In the genomic region with DNA sequence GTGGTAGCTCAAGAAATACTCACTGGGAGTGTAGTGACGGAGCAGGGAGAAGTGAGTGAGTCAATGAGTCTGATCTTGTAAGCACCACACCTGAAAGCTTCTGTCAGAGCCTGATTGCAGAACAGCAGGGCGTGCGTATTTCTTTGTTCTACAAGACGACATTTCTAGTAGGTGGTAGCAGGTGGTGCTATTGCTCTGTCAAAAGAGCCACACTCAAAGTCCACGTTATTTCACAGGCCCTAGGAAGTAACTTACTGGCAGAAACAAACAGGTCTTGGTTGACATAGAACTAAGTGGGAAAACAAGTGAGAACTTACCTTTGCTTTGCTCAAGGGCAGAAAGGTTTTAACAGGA, we compare ENCODE assay signal across 1 cellular context.
A peak's percentile ranks its signal among the peaks of the same experiment; 100 is the strongest.
TF ChIP-seq lines count a peak whose summit lies in the region.

No MANE protein-coding gene starts in this region.

TF ChIP-seq in HepG2, 621 proteins besides CTCF, POLR2A, EP300 and RAD21 (continued from another document and continues in another):
- TF ChIP-seq TFE3 (CRISPR knock-in tag; IDR thresholded peaks at IDR 0.05) (no peak), NFIB (CRISPR knock-in tag; IDR thresholded peaks at IDR 0.05; ENCODE audit: borderline replicate concordance) (no peak), CC2D1A (CRISPR knock-in tag; IDR thresholded peaks at IDR 0.05) (no peak), CEBPB (IDR thresholded peaks at IDR 0.05; ENCODE audit: borderline replicate concordance, low read depth, low read length) (no peak), ADNP (CRISPR knock-in tag; IDR thresholded peaks at IDR 0.05) (no peak), ZFP41 (CRISPR knock-in tag; IDR thresholded peaks at IDR 0.05; ENCODE audit: borderline replicate concordance) (no peak), FOXM1 (CRISPR knock-in tag; IDR thresholded peaks at IDR 0.05) (no peak), ZNF207 (IDR thresholded peaks at IDR 0.05; ENCODE audit: borderline replicate concordance) (no peak), SOX6 (IDR thresholded peaks at IDR 0.05) (no peak), SOX6 (CRISPR knock-in tag; IDR thresholded peaks at IDR 0.05) (peak; percentile 57), ZBTB43 (CRISPR knock-in tag; conservative IDR thresholded peaks at IDR 0.05) (no peak), ZKSCAN1 (IDR thresholded peaks at IDR 0.05; ENCODE audit: low read length) (no peak), ZNF407 (CRISPR knock-in tag; IDR thresholded peaks at IDR 0.05; ENCODE audit: not compliant biosample characterization) (no peak), CEBPG (CRISPR knock-in tag; IDR thresholded peaks at IDR 0.05) (peak; percentile 59), TFDP2 (CRISPR knock-in tag; IDR thresholded peaks at IDR 0.05) (no peak), ONECUT2 (CRISPR knock-in tag; IDR thresholded peaks at IDR 0.05) (no peak), SMC3 (IDR thresholded peaks at IDR 0.05; ENCODE audit: low read length) (peak; percentile 56; the same call in 1 of the 2 replicates), GATAD1 (CRISPR knock-in tag; IDR thresholded peaks at IDR 0.05) (no peak), ZNF782 (CRISPR knock-in tag; IDR thresholded peaks at IDR 0.05; ENCODE audit: borderline replicate concordance) (no peak), ATAD3A (CRISPR knock-in tag; IDR thresholded peaks at IDR 0.05) (no peak), HNF4G (IDR thresholded peaks at IDR 0.05; ENCODE audit: borderline replicate concordance, low read depth, low read length) (peak; percentile 53; the same call in 1 of the 2 replicates), HNF4G (CRISPR knock-in tag; IDR thresholded peaks at IDR 0.05; ENCODE audit: borderline replicate concordance, low read depth) (no peak), FOXA3 (CRISPR knock-in tag; IDR thresholded peaks at IDR 0.05) (peak; percentile 7; the same call in 1 of the 2 replicates), ZNF329 (CRISPR knock-in tag; IDR thresholded peaks at IDR 0.05; ENCODE audit: low read depth) (no peak), HOMEZ (CRISPR knock-in tag; IDR thresholded peaks at IDR 0.05; ENCODE audit: low read depth) (0 out of 2 replicates have a peak, but pooled peaks have one; percentile 55), KAT8 (CRISPR knock-in tag; IDR thresholded peaks at IDR 0.05) (no peak), ZNF232 (CRISPR knock-in tag; IDR thresholded peaks at IDR 0.05; ENCODE audit: borderline replicate concordance) (peak; percentile 87), ZMAT3 (CRISPR knock-in tag; conservative IDR thresholded peaks at IDR 0.05) (no peak), JUN (CRISPR knock-in tag; IDR thresholded peaks at IDR 0.05) (no peak), ZNF230 (CRISPR knock-in tag; IDR thresholded peaks at IDR 0.05) (no peak), FOXP1 (IDR thresholded peaks at IDR 0.05) (no peak), FOXP1 (CRISPR knock-in tag; IDR thresholded peaks at IDR 0.05) (peak; percentile 17; the same call in 1 of the 2 replicates)
- TF ChIP-seq, protein P1, sequence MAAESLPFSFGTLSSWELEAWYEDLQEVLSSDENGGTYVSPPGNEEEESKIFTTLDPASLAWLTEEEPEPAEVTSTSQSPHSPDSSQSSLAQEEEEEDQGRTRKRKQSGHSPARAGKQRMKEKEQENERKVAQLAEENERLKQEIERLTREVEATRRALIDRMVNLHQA (CRISPR knock-in tag; IDR thresholded peaks at IDR 0.05), result no peak
- TF ChIP-seq, protein P2, sequence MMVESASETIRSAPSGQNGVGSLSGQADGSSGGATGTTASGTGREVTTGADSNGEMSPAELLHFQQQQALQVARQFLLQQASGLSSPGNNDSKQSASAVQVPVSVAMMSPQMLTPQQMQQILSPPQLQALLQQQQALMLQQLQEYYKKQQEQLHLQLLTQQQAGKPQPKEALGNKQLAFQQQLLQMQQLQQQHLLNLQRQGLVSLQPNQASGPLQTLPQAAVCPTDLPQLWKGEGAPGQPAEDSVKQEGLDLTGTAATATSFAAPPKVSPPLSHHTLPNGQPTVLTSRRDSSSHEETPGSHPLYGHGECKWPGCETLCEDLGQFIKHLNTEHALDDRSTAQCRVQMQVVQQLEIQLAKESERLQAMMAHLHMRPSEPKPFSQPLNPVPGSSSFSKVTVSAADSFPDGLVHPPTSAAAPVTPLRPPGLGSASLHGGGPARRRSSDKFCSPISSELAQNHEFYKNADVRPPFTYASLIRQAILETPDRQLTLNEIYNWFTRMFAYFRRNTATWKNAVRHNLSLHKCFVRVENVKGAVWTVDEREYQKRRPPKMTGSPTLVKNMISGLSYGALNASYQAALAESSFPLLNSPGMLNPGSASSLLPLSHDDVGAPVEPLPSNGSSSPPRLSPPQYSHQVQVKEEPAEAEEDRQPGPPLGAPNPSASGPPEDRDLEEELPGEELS (CRISPR knock-in tag; IDR thresholded peaks at IDR 0.05), result peak; percentile 46; the same call in 1 of the 2 replicates
- TF ChIP-seq, protein P3, sequence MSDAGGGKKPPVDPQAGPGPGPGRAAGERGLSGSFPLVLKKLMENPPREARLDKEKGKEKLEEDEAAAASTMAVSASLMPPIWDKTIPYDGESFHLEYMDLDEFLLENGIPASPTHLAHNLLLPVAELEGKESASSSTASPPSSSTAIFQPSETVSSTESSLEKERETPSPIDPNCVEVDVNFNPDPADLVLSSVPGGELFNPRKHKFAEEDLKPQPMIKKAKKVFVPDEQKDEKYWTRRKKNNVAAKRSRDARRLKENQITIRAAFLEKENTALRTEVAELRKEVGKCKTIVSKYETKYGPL (CRISPR knock-in tag; IDR thresholded peaks at IDR 0.05), result no peak
- TF ChIP-seq, protein P4, sequence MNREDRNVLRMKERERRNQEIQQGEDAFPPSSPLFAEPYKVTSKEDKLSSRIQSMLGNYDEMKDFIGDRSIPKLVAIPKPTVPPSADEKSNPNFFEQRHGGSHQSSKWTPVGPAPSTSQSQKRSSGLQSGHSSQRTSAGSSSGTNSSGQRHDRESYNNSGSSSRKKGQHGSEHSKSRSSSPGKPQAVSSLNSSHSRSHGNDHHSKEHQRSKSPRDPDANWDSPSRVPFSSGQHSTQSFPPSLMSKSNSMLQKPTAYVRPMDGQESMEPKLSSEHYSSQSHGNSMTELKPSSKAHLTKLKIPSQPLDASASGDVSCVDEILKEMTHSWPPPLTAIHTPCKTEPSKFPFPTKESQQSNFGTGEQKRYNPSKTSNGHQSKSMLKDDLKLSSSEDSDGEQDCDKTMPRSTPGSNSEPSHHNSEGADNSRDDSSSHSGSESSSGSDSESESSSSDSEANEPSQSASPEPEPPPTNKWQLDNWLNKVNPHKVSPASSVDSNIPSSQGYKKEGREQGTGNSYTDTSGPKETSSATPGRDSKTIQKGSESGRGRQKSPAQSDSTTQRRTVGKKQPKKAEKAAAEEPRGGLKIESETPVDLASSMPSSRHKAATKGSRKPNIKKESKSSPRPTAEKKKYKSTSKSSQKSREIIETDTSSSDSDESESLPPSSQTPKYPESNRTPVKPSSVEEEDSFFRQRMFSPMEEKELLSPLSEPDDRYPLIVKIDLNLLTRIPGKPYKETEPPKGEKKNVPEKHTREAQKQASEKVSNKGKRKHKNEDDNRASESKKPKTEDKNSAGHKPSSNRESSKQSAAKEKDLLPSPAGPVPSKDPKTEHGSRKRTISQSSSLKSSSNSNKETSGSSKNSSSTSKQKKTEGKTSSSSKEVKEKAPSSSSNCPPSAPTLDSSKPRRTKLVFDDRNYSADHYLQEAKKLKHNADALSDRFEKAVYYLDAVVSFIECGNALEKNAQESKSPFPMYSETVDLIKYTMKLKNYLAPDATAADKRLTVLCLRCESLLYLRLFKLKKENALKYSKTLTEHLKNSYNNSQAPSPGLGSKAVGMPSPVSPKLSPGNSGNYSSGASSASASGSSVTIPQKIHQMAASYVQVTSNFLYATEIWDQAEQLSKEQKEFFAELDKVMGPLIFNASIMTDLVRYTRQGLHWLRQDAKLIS (CRISPR knock-in tag; IDR thresholded peaks at IDR 0.05), result no peak
